ENCODE assay signal across 1 cellular context in genomic region chr1:203650012-203650836, GRCh38.
A peak's percentile ranks its signal among the peaks of the same experiment; 100 is the strongest.
TF ChIP-seq lines count a peak whose summit lies in the region.

No MANE protein-coding gene starts in this region.

TF ChIP-seq in HEK293, 187 proteins besides CTCF, POLR2A, EP300 and RAD21 (continued from another document and continues in another):
- TF ChIP-seq ZNF645 (tag by site-specific recombination; IDR thresholded peaks at IDR 0.05), result no peak
- no peak for TF ChIP-seq ZNF19 (tag by site-specific recombination; IDR thresholded peaks at IDR 0.05; ENCODE audit: low read depth)
- TF ChIP-seq SP3 (tag by site-specific recombination; IDR thresholded peaks at IDR 0.05), result peak; percentile 13; the same call in 1 of the 2 replicates
- no peak for TF ChIP-seq ZNF843 (tag by site-specific recombination; IDR thresholded peaks at IDR 0.05)
- no peak for TF ChIP-seq ZNF621 (tag by site-specific recombination; IDR thresholded peaks at IDR 0.05)
- TF ChIP-seq ZNF169 (tag by site-specific recombination; IDR thresholded peaks at IDR 0.05), result no peak
- no peak for TF ChIP-seq MEIS1 (CRISPR knock-in tag; IDR thresholded peaks at IDR 0.05; ENCODE audit: borderline replicate concordance)
- no peak for TF ChIP-seq ZNF274 (IDR thresholded peaks at IDR 0.05; ENCODE audit: low read length)
- no peak for TF ChIP-seq ZNF274 (tag by site-specific recombination; IDR thresholded peaks at IDR 0.05; ENCODE audit: borderline replicate concordance)
- TF ChIP-seq ZBTB26 (tag by site-specific recombination; optimal IDR thresholded peaks at IDR 0.05), result peak; percentile 27
- TF ChIP-seq ZNF48 (tag by site-specific recombination; IDR thresholded peaks at IDR 0.05), result no peak
- TF ChIP-seq ELK4 (IDR thresholded peaks at IDR 0.05; ENCODE audit: borderline replicate concordance, low read depth, low read length), result no peak
- peak; percentile 86 for TF ChIP-seq OSR2 (tag by site-specific recombination; IDR thresholded peaks at IDR 0.05)
- no peak for TF ChIP-seq ZNF23 (tag by site-specific recombination; IDR thresholded peaks at IDR 0.05; ENCODE audit: borderline replicate concordance)
- no peak for TF ChIP-seq ZNF391 (tag by site-specific recombination; IDR thresholded peaks at IDR 0.05; ENCODE audit: borderline replicate concordance, low read depth)
- TF ChIP-seq ZNF776 (tag by site-specific recombination; IDR thresholded peaks at IDR 0.05; ENCODE audit: borderline replicate concordance), result no peak
- TF ChIP-seq ZNF112 (tag by site-specific recombination; IDR thresholded peaks at IDR 0.05), result no peak
- no peak for TF ChIP-seq ZNF221 (tag by site-specific recombination; IDR thresholded peaks at IDR 0.05; ENCODE audit: borderline replicate concordance)
- TF ChIP-seq ZFHX2 (tag by site-specific recombination; conservative IDR thresholded peaks at IDR 0.05), result no peak
- TF ChIP-seq ZNF449 (tag by site-specific recombination; IDR thresholded peaks at IDR 0.05), result no peak
- TF ChIP-seq ZNF311 (tag by site-specific recombination; IDR thresholded peaks at IDR 0.05; ENCODE audit: borderline replicate concordance), result no peak
- TF ChIP-seq ZNF132 (tag by site-specific recombination; IDR thresholded peaks at IDR 0.05; ENCODE audit: borderline replicate concordance), result no peak
- TF ChIP-seq ZSCAN30 (tag by site-specific recombination; IDR thresholded peaks at IDR 0.05), result peak; percentile 59; the same call in 1 of the 2 replicates
- TF ChIP-seq ZBTB10 (tag by site-specific recombination; IDR thresholded peaks at IDR 0.05), result peak; percentile 36; the same call in 1 of the 2 replicates
- peak; percentile 64; the same call in 1 of the 2 replicates for TF ChIP-seq HIC1 (tag by site-specific recombination; IDR thresholded peaks at IDR 0.05)
- TF ChIP-seq KLF8 (tag by site-specific recombination; IDR thresholded peaks at IDR 0.05), result peak; percentile 53; the same call in 1 of the 2 replicates
- no peak for TF ChIP-seq ZNF362 (tag by site-specific recombination; IDR thresholded peaks at IDR 0.05)
- no peak for TF ChIP-seq ZNF155 (tag by site-specific recombination; IDR thresholded peaks at IDR 0.05)
- TF ChIP-seq ZNF629 (tag by site-specific recombination; IDR thresholded peaks at IDR 0.05), result peak; percentile 55; the same call in 1 of the 2 replicates
- TF ChIP-seq SALL2 (tag by site-specific recombination; IDR thresholded peaks at IDR 0.05; ENCODE audit: borderline replicate concordance), result no peak
- TF ChIP-seq ZNF558 (tag by site-specific recombination; IDR thresholded peaks at IDR 0.05), result no peak
- 0 out of 2 replicates have a peak, but pooled peaks have one; percentile 29 for TF ChIP-seq ZNF341 (tag by site-specific recombination; IDR thresholded peaks at IDR 0.05; ENCODE audit: low read depth)
- TF ChIP-seq REST (tag by site-specific recombination; IDR thresholded peaks at IDR 0.05), result 0 out of 2 replicates have a peak, but pooled peaks have one; percentile 22
- TF ChIP-seq ZNF514 (tag by site-specific recombination; IDR thresholded peaks at IDR 0.05), result no peak
- no peak for TF ChIP-seq ZNF157 (tag by site-specific recombination; IDR thresholded peaks at IDR 0.05)
- TF ChIP-seq ZNF239 (tag by site-specific recombination; IDR thresholded peaks at IDR 0.05), result no peak
- TF ChIP-seq PRDM6 (tag by site-specific recombination; IDR thresholded peaks at IDR 0.05), result no peak
- no peak for TF ChIP-seq ZNF529 (tag by site-specific recombination; IDR thresholded peaks at IDR 0.05; ENCODE audit: insufficient replicate concordance)
- no peak for TF ChIP-seq ZNF830 (tag by site-specific recombination; IDR thresholded peaks at IDR 0.05; ENCODE audit: low read depth)
- no peak for TF ChIP-seq ZNF140 (tag by site-specific recombination; IDR thresholded peaks at IDR 0.05)
- no peak for TF ChIP-seq ZNF26 (tag by site-specific recombination; IDR thresholded peaks at IDR 0.05)
- no peak for TF ChIP-seq ZNF324 (tag by site-specific recombination; IDR thresholded peaks at IDR 0.05)
- no peak for TF ChIP-seq FEZF1 (tag by site-specific recombination; IDR thresholded peaks at IDR 0.05)
- TF ChIP-seq KLF10 (tag by site-specific recombination; IDR thresholded peaks at IDR 0.05), result peak; percentile 73
